ENCODE assay signal across 19 cellular contexts in the genomic region with DNA sequence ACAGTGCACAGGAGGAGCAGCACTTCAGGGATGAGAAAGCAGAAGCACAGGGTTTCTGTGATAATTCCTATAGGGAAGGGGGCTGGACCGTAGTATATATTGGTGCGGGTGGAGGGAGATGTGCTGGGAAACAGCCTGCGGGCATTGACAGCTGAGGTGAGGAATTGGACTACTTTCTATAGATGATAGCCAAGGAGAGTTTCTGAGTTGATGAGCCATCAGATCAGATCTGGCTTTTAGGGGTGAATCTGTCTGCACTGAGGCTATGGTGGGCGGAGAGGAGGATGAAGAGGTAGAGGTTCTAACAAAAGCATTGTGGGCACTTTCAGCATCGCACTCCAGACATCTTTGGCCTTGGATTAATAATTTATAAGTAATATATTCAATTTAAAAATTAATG. TPM values are rescaled to one million over a fixed set of nuclear protein-coding genes. Genes with fewer than 3 reads are reported as not detected.
DNase-seq lines count a peak whose midpoint lies in the region; ATAC-seq, FAIRE-seq and TF ChIP-seq lines count a peak whose summit lies in the region.
"Had no signal": no experiment of that assay in that cellular context is flagged by ENCODE, and none has a peak within 500 bp of the region (broad histone marks: within the 10 kb centered on the region; RNA-seq: fewer than 3 reads in every experiment).

No MANE protein-coding gene starts in this region.

- H3K79me2 ChIP-seq in HepG2 (ENCODE audit: insufficient read depth, low read length) = no peaks in the 10 kb centered on the region

- no peak for FAIRE-seq in HepG2 (lab: Jason Lieb, UNC)
- FAIRE-seq: D721Med had no signal

- ATAC-seq in activated naive CD8-positive, alpha-beta T cell treated with anti-CD3 and anti-CD28 coated beads, Interleukin-2, amount 50 U/mL, for 24 hours = no peak
- ATAC-seq in T-cell (replicated peaks in 1 of 4) (peak in 1 of 4 experiments; percentile 19), HepG2 (peak; percentile 14; the same call in 1 of the 3 replicates), GM19395 (IDR thresholded peaks at IDR 0.05; ENCODE audit: unreplicated experiment) (no peak), GM19351 (IDR thresholded peaks at IDR 0.05; ENCODE audit: unreplicated experiment) (no peak)
- ATAC-seq in stimulated activated effector memory CD8-positive, alpha-beta T cell treated with anti-CD3 and anti-CD28 coated beads, Interleukin-12 subunit alpha, Interleukin-12 subunit beta, amount 100 ng/mL, for 72 hours = peak; percentile 57

- H3K27ac Mint-ChIP-seq in activated naive CD8-positive, alpha-beta T cell treated with anti-CD3 and anti-CD28 coated beads for 36 hours = peak overlapping the region; percentile 28
- H3K27ac Mint-ChIP-seq in activated naive CD8-positive, alpha-beta T cell treated with anti-CD3 and anti-CD28 coated beads, Interleukin-2, amount 50 U/mL, for 24 hours = no peak overlapping the region
- H3K27ac Mint-ChIP-seq in T-cell = peak overlapping the region; percentile 50 to 83
- peak overlapping the region; percentile 93 for H3K27ac Mint-ChIP-seq in stimulated activated effector memory CD8-positive, alpha-beta T cell treated with anti-CD3 and anti-CD28 coated beads, Interleukin-12 subunit alpha, Interleukin-12 subunit beta, amount 100 ng/mL, for 72 hours

- no peaks in the 10 kb centered on the region for H3K27me3 ChIP-seq in HepG2 (ENCODE audit: control insufficient read depth in 1 of 2, insufficient read depth in 2 of 2, low read length in 2 of 2)
- H3K27me3 ChIP-seq in tibial artery = no peaks in the 10 kb centered on the region
- H3K27me3 ChIP-seq: SJSA1 had no signal

- TF ChIP-seq POLR2A in HepG2 (IDR thresholded peaks at IDR 0.05; ENCODE audit: insufficient read depth in 1 of 2, low read depth in 2 of 2, low read length in 2 of 2) = no peak

- in situ Hi-C loops in HepG2 (cut with HindIII; ENCODE audit: extremely low pct_ligation_motif_present, low pct_unique_long_range_greater_than_20kb) = no loop called here

- intact Hi-C loops in HepG2 (cut with micrococcal nuclease; ENCODE audit: unreplicated experiment) (no loop called here), tibial artery (cut with DNase I; ENCODE audit: low total_unique reads) (no loop called here)

- 84% methylated on average over 5 of the region's 5 CpGs for WGBS in HepG2 (ENCODE audit: low lambda C conversion rate)

- H3K9me3 Mint-ChIP-seq in activated naive CD8-positive, alpha-beta T cell treated with anti-CD3 and anti-CD28 coated beads for 36 hours = no peaks in the 10 kb centered on the region
- H3K9me3 Mint-ChIP-seq in activated naive CD8-positive, alpha-beta T cell treated with anti-CD3 and anti-CD28 coated beads, Interleukin-2, amount 50 U/mL, for 24 hours = no peaks in the 10 kb centered on the region
- no peaks in the 10 kb centered on the region for H3K9me3 Mint-ChIP-seq in T-cell
- no peaks in the 10 kb centered on the region for H3K9me3 Mint-ChIP-seq in stimulated activated effector memory CD8-positive, alpha-beta T cell treated with anti-CD3 and anti-CD28 coated beads, Interleukin-12 subunit alpha, Interleukin-12 subunit beta, amount 100 ng/mL, for 72 hours
- H3K9me3 Mint-ChIP-seq: CD14-positive monocyte, IgD-negative memory B cell had no signal

- POLR2A ChIA-PET in T-cell (lab: Charles Lee) = interaction anchor here in 1 of 2 donors (0.6 kb wide), 1 partner anchor 66 kb away, joined by 6 read pairs; no protein-coding TSS in a partner anchor
- POLR2A ChIA-PET in HepG2 (lab: Yijun Ruan, JAX) = no interaction called here

- H3K36me3 ChIP-seq in HepG2 (replicated peaks in 1 of 2; ENCODE audit: control insufficient read depth in 1 of 2, insufficient read depth in 2 of 2, low read length in 2 of 2) = no peaks in the 10 kb centered on the region; a peak in 1 of 5 replicates
- H3K36me3 ChIP-seq in tibial artery = peaks cover 0 to 4% (median 0%) of the 10 kb centered on the region in 3 donors
- H3K36me3 ChIP-seq: HAP-1, SJSA1 had no signal

- TF ChIP-seq RAD21 in HepG2 (CRISPR knock-in tag; IDR thresholded peaks at IDR 0.05) = no peak

- H3K9me3 ChIP-seq in HepG2 (ENCODE audit: low read length) (no peaks in the 10 kb centered on the region), tibial artery (no peaks in the 10 kb centered on the region)
- H3K9me3 ChIP-seq: HAP-1, SJSA1 had no signal

- H3K4me2 ChIP-seq in HepG2 (ENCODE audit: low read depth, low read length) = no peak overlapping the region; the same call in 1 of the 2 replicates

- H3K4me1 ChIP-seq in HepG2 (ENCODE audit: insufficient read depth, low read length) (peaks cover 12% of the 10 kb centered on the region), tibial artery (no peaks in the 10 kb centered on the region)

- H3K36me3 Mint-ChIP-seq in activated naive CD8-positive, alpha-beta T cell treated with anti-CD3 and anti-CD28 coated beads for 36 hours = no peaks in the 10 kb centered on the region
- H3K36me3 Mint-ChIP-seq in activated naive CD8-positive, alpha-beta T cell treated with anti-CD3 and anti-CD28 coated beads, Interleukin-2, amount 50 U/mL, for 24 hours (ENCODE audit: low read depth) = peaks cover 7% of the 10 kb centered on the region
- H3K36me3 Mint-ChIP-seq in T-cell = peaks cover 5% of the 10 kb centered on the region
- peaks cover 25% of the 10 kb centered on the region for H3K36me3 Mint-ChIP-seq in stimulated activated effector memory CD8-positive, alpha-beta T cell treated with anti-CD3 and anti-CD28 coated beads, Interleukin-12 subunit alpha, Interleukin-12 subunit beta, amount 100 ng/mL, for 72 hours
- H3K36me3 Mint-ChIP-seq: IgD-negative memory B cell had no signal

- TF ChIP-seq EP300 in HepG2 (IDR thresholded peaks at IDR 0.05; ENCODE audit: low read depth in 2 of 2, low read length in 2 of 2) (no peak), HepG2 (CRISPR knock-in tag; IDR thresholded peaks at IDR 0.05; ENCODE audit: borderline replicate concordance) (no peak)

- no peak overlapping the region for H3K9ac ChIP-seq in HepG2 (ENCODE audit: insufficient read depth, low read depth, low read length)

- no TSS peak for BruUV-seq in HepG2 (replicated peaks; lab: Mats Ljungman, UMichigan)

- no peak for DNase-seq in activated naive CD8-positive, alpha-beta T cell treated with anti-CD3 and anti-CD28 coated beads for 36 hours
- no peak for DNase-seq in activated naive CD8-positive, alpha-beta T cell treated with anti-CD3 and anti-CD28 coated beads, Interleukin-2, amount 50 U/mL, for 24 hours
- DNase-seq in T-cell (no peak), HepG2 (ENCODE audit: low spot score) (no peak), tibial artery (no peak)
- no peak for DNase-seq in stimulated activated effector memory CD8-positive, alpha-beta T cell treated with anti-CD3 and anti-CD28 coated beads, Interleukin-12 subunit alpha, Interleukin-12 subunit beta, amount 100 ng/mL, for 72 hours (ENCODE audit: low spot score in 2 of 2)
- DNase-seq: ACHN, DMS79, NCI-H1417, NCI-H187 treated with DMSO at 0.1 percent for 48 hours, NCI-H446, NCI-H774 had no signal

- no peaks in the 10 kb centered on the region for H3K27me3 Mint-ChIP-seq in activated naive CD8-positive, alpha-beta T cell treated with anti-CD3 and anti-CD28 coated beads for 36 hours
- H3K27me3 Mint-ChIP-seq in activated naive CD8-positive, alpha-beta T cell treated with anti-CD3 and anti-CD28 coated beads, Interleukin-2, amount 50 U/mL, for 24 hours = peaks cover under 1% of the 10 kb centered on the region
- no peaks in the 10 kb centered on the region for H3K27me3 Mint-ChIP-seq in T-cell
- H3K27me3 Mint-ChIP-seq: IgD-negative memory B cell had no signal

- H3K27ac ChIP-seq in HepG2 (ENCODE audit: extremely low read length, insufficient read depth, low read length) (no peak overlapping the region), tibial artery (no peak overlapping the region)
- H3K27ac ChIP-seq: SJSA1 had no signal

- no peak overlapping the region for H2AFZ ChIP-seq in HepG2 (ENCODE audit: low read length)

- peaks cover 19% of the 10 kb centered on the region for H3K4me1 Mint-ChIP-seq in activated naive CD8-positive, alpha-beta T cell treated with anti-CD3 and anti-CD28 coated beads for 36 hours
- peaks cover 28% of the 10 kb centered on the region for H3K4me1 Mint-ChIP-seq in activated naive CD8-positive, alpha-beta T cell treated with anti-CD3 and anti-CD28 coated beads, Interleukin-2, amount 50 U/mL, for 24 hours
- H3K4me1 Mint-ChIP-seq in T-cell = peaks cover 27 to 40% (median 29%) of the 10 kb centered on the region in 3 donors
- peaks cover 37% of the 10 kb centered on the region for H3K4me1 Mint-ChIP-seq in stimulated activated effector memory CD8-positive, alpha-beta T cell treated with anti-CD3 and anti-CD28 coated beads, Interleukin-12 subunit alpha, Interleukin-12 subunit beta, amount 100 ng/mL, for 72 hours

- CTCF ChIA-PET in T-cell (lab: Charles Lee) (no interaction called here), HepG2 (lab: Yijun Ruan, JAX; ENCODE audit: low intra/inter-chr PET ratio, low total read pairs) (no interaction called here)

- H3K4me3 ChIP-seq in HepG2 (replicated peaks in 1 of 3; ENCODE audit: insufficient read depth in 1 of 3, low read depth in 2 of 3, low read length in 3 of 3) = no peak overlapping the region
- H3K4me3 ChIP-seq in tibial artery = no peak overlapping the region
- H3K4me3 ChIP-seq: HAP-1, SJSA1 had no signal

- no peaks in the 10 kb centered on the region for H4K20me1 ChIP-seq in HepG2 (ENCODE audit: insufficient read depth, low read length)

- no peak overlapping the region for H3K4me3 Mint-ChIP-seq in activated naive CD8-positive, alpha-beta T cell treated with anti-CD3 and anti-CD28 coated beads for 36 hours
- H3K4me3 Mint-ChIP-seq in activated naive CD8-positive, alpha-beta T cell treated with anti-CD3 and anti-CD28 coated beads, Interleukin-2, amount 50 U/mL, for 24 hours = no peak overlapping the region
- no peak overlapping the region for H3K4me3 Mint-ChIP-seq in T-cell
- peak overlapping the region; percentile 53 for H3K4me3 Mint-ChIP-seq in stimulated activated effector memory CD8-positive, alpha-beta T cell treated with anti-CD3 and anti-CD28 coated beads, Interleukin-12 subunit alpha, Interleukin-12 subunit beta, amount 100 ng/mL, for 72 hours
- H3K4me3 Mint-ChIP-seq: CD14-positive monocyte had no signal

- no peak for TF ChIP-seq CTCF in HepG2 (CRISPR knock-in tag; IDR thresholded peaks at IDR 0.05)
- no peak for TF ChIP-seq CTCF in tibial artery (IDR thresholded peaks at IDR 0.05)

RNA-seq across cellular contexts. Expression of gene SELENOT, which starts 33.1 kb away (rescaled TPM):
- 100 to 1,000 TPM; 107 to 110 TPM for total RNA-seq in activated naive CD8-positive, alpha-beta T cell treated with anti-CD3 and anti-CD28 coated beads for 36 hours
- total RNA-seq in T-cell (10 to 100 TPM; 64.1 to 85.9 (median 70.3) TPM), HepG2 (2016; rRNA removed; fragmentation: Illumina TruSeq; extraction: Trizol) (106 and 122 TPM in 2 replicates)
- total RNA-seq in HepG2 (2016; cell fraction: cytosol; rRNA removed; fragmentation: Illumina TruSeq; extraction: Trizol; ENCODE audit: low read depth) = 22.6 and 24.8 TPM in 2 replicates
- 109 and 124 TPM in 2 replicates for total RNA-seq in HepG2 (2016; cell fraction: insoluble cytoplasmic fraction; rRNA removed; fragmentation: Illumina TruSeq; extraction: Trizol)
- 57.8 and 63.8 TPM in 2 replicates for total RNA-seq in HepG2 (2016; cell fraction: membrane; rRNA removed; fragmentation: Illumina TruSeq; extraction: Trizol)
- total RNA-seq in HepG2 (2016; cell fraction: nucleus; rRNA removed; fragmentation: Illumina TruSeq; extraction: Trizol) = 67.7 and 88.4 TPM in 2 replicates
- polyA plus RNA-seq in HepG2 (2011; rRNA removed) = 234 and 273 TPM in 2 replicates
- polyA plus RNA-seq in HepG2 (2011; cell fraction: cytosol; rRNA removed) = 115 and 155 TPM in 2 replicates
- 44.2 and 52.8 TPM in 2 replicates for polyA plus RNA-seq in HepG2 (2011; cell fraction: nucleus; rRNA removed)
- polyA plus RNA-seq in HepG2 (2012) = 41.0 and 52.5 TPM in 2 replicates
- 10.6 and 12.5 TPM in 2 replicates for polyA plus RNA-seq in HepG2 (2016; cell fraction: cytosol; fragmentation: Illumina TruSeq; extraction: Trizol; ENCODE audit: low read depth)
- polyA plus RNA-seq in HepG2 (2016; cell fraction: insoluble cytoplasmic fraction; fragmentation: Illumina TruSeq; extraction: Trizol; ENCODE audit: low read depth) = 86.8 and 91.6 TPM in 2 replicates
- 39.2 and 39.5 TPM in 2 replicates for polyA plus RNA-seq in HepG2 (2016; cell fraction: membrane; fragmentation: Illumina TruSeq; extraction: Trizol; ENCODE audit: low read depth)
- polyA plus RNA-seq in HepG2 (2016; cell fraction: nucleus; fragmentation: Illumina TruSeq; extraction: Trizol; ENCODE audit: insufficient read depth, low read depth) = 107 and 110 TPM in 2 replicates
- polyA minus RNA-seq in HepG2 (2011; rRNA and poly(A)+ RNA removed; ENCODE audit: low replicate concordance) = 144 and 312 TPM in 2 replicates
- 62.6 and 74.9 TPM in 2 replicates for polyA minus RNA-seq in HepG2 (2011; cell fraction: cytosol; rRNA and poly(A)+ RNA removed)
- 42.1 and 48.0 TPM in 2 replicates for polyA minus RNA-seq in HepG2 (2011; cell fraction: nucleus; rRNA and poly(A)+ RNA removed)

Comparison
In these comparisons a context has a peak if more than half of its experiments do, and no peak if none do; other contexts are left out.
1. ATAC-seq: peak in HepG2 (single experiment) and stimulated activated effector memory CD8-positive, alpha-beta T cell treated with anti-CD3 and anti-CD28 coated beads, Interleukin-12 subunit alpha, Interleukin-12 subunit beta, amount 100 ng/mL, for 72 hours (single experiment); none in activated naive CD8-positive, alpha-beta T cell treated with anti-CD3 and anti-CD28 coated beads, Interleukin-2, amount 50 U/mL, for 24 hours (single experiment), GM19395 (single experiment) and GM19351 (single experiment).